14 cellular contexts compared by ENCODE assay signal in the genomic region with DNA sequence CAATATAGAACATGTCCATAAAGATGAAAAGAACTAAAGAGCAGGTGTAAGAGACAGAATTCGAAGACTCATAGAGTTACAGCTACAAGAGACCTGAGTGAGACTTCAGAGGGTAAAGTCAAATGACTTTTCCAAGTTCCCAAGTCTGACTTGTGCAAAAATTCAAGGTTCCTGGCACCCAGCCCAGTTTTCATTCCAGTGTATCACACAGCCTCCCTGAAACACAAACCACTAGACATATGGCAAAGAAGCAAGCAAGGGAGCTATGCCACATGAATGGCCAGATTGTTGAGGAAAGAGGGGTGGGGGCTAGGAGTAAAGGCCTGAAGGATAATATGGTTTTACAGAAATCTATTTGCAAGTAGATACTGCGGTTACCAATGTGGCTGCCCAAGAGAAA.
DNase-seq lines count a peak whose midpoint lies in the region; ATAC-seq and TF ChIP-seq lines count a peak whose summit lies in the region.
"Had no signal": no experiment of that assay in that cellular context is flagged by ENCODE, and none has a peak within 500 bp of the region (broad histone marks: within the 10 kb centered on the region; RNA-seq: fewer than 3 reads in every experiment).

No MANE protein-coding gene starts in this region.

- TF ChIP-seq CTCF in fibroblast of the aortic adventitia (IDR thresholded peaks at IDR 0.05; ENCODE audit: insufficient read depth, low read length): no peak
- no peak for TF ChIP-seq CTCF in transverse colon (IDR thresholded peaks at IDR 0.05)
- TF ChIP-seq CTCF in lower lobe of right lung (IDR thresholded peaks at IDR 0.05): no peak

- TF ChIP-seq EP300 in transverse colon (IDR thresholded peaks at IDR 0.05; ENCODE audit: low read depth): no peak

- intact Hi-C loops in transverse colon (cut with DNase I; ENCODE audit: low total_unique reads): loop anchor here (5.0 kb wide), 1 partner anchor 630 kb away; no protein-coding TSS in a partner anchor
- intact Hi-C loops in lower lobe of right lung (cut with DNase I): no loop called here

- peaks cover 0 to 18% (median 7%) of the 10 kb centered on the region in 4 donors for H3K4me1 ChIP-seq in transverse colon
- H3K4me1 ChIP-seq in lower lobe of right lung: no peaks in the 10 kb centered on the region
- H3K4me1 ChIP-seq: left ventricle myocardium inferior, tibial artery had no signal

- H3K4me3 ChIP-seq in fibroblast of the aortic adventitia (ENCODE audit: low read depth, low read length) (no peak overlapping the region), transverse colon (no peak overlapping the region), lower lobe of right lung (no peak overlapping the region)
- H3K4me3 ChIP-seq: dorsolateral prefrontal cortex, left ventricle myocardium inferior, smooth muscle cell, tibial artery had no signal

- H3K27me3 ChIP-seq in transverse colon (no peaks in the 10 kb centered on the region), lower lobe of right lung (ENCODE audit: low read depth) (no peaks in the 10 kb centered on the region)
- H3K27me3 ChIP-seq: tibial artery had no signal

- 88% methylated on average over 2 of the region's 2 CpGs; no CpG with 5 or more reads in 1 of the 2 donors for WGBS in transverse colon (ENCODE audit: low coverage in 1 of 2), 2 donors

- no peak overlapping the region for H3K27ac ChIP-seq in transverse colon
- no peak overlapping the region for H3K27ac ChIP-seq in lower lobe of right lung
- H3K27ac ChIP-seq: dorsolateral prefrontal cortex, left ventricle myocardium inferior, tibial artery had no signal

- ATAC-seq in lower lobe of right lung (no peak), HG03571 (IDR thresholded peaks at IDR 0.05; ENCODE audit: unreplicated experiment) (no peak)

- in situ Hi-C loops in SK-MEL-5 (cut with HindIII; ENCODE audit: low pct_unique_long_range_greater_than_20kb, low sequenced_read_pairs): no loop called here
- in situ Hi-C loops in transverse colon (cut with MboI; ENCODE audit: low pct_ligation_motif_present in 1 of 4, low pct_unique_long_range_greater_than_20kb in 1 of 4, low sequenced_read_pairs in 3 of 4): no loop called here

- TF ChIP-seq POLR2A in transverse colon (IDR thresholded peaks at IDR 0.05): no peak

- H3K9me3 ChIP-seq in transverse colon: no peaks in the 10 kb centered on the region
- H3K9me3 ChIP-seq in lower lobe of right lung: no peaks in the 10 kb centered on the region
- H3K9me3 ChIP-seq: left ventricle myocardium inferior, tibial artery had no signal

- peak; percentile 6 for DNase-seq in NCI-H510A treated with DMSO at 0.1 percent for 48 hours (lab: John Stamatoyannopoulos, UW)
- DNase-seq in NCI-H510A (lab: John Stamatoyannopoulos, UW): no peak
- DNase-seq in SK-MEL-5 (ENCODE audit: low read depth, low spot score): peak; percentile 59
- peak; percentile 72 for DNase-seq in fibroblast of the aortic adventitia (ENCODE audit: low read depth)
- peak; percentile 55 for DNase-seq in transverse colon
- DNase-seq in lower lobe of right lung: no peak
- DNase-seq in globus pallidus (ENCODE audit: low spot score): no peak
- DNase-seq: activated naive CD4-positive, alpha-beta T cell treated with anti-CD3 and anti-CD28 coated beads, Interleukin-2, amount 50 U/mL, for 16 hours; dorsolateral prefrontal cortex; left ventricle myocardium inferior; nephron progenitor cell; tibial artery had no signal

- H3K36me3 ChIP-seq in transverse colon: no peaks in the 10 kb centered on the region
- no peaks in the 10 kb centered on the region for H3K36me3 ChIP-seq in lower lobe of right lung
- H3K36me3 ChIP-seq: left ventricle myocardium inferior, tibial artery had no signal

Comparison
In these comparisons a context has a peak if more than half of its experiments do, and no peak if none do; other contexts are left out.
1. DNase-seq: peak in NCI-H510A treated with DMSO at 0.1 percent for 48 hours (single experiment), SK-MEL-5 (single experiment), fibroblast of the aortic adventitia (single experiment) and transverse colon (single experiment); none in NCI-H510A (single experiment), lower lobe of right lung (single experiment) and globus pallidus (single experiment).